ENCODE assay signal across 20 cellular contexts in the genomic region with DNA sequence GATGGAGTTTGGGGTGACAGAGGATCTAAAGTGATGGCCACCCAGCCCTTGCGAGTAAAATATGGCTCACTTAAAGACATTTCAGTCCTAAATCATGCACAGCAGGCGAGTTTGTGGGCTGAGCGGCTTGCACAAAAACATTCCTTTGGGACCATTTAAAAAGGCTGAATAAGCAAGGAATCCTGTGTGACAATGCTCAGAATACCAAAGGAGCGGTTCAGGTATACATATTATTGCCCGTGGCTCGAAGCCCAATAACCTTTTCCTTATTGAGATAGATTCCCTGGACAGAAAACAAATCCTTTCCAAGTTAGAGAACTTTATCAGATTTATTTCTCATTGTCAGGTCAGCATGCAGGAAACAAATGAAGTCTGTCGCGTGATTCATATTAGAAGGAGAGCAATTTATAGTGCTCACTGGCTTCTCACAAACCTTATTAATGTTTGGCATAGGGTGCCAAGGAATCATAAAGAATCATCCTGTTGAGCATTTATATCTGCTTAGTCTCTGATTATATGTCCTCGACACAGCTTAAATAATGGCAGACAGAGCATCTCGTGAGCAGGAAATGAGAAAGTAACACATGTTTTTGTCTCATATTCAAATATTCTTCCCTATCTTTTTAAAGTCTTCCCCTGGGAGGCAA.
DNase-seq lines count a peak whose midpoint lies in the region; ATAC-seq and TF ChIP-seq lines count a peak whose summit lies in the region.
"Had no signal": no experiment of that assay in that cellular context is flagged by ENCODE, and none has a peak within 500 bp of the region (broad histone marks: within the 10 kb centered on the region; RNA-seq: fewer than 3 reads in every experiment).

No MANE protein-coding gene starts in this region.

- no peak overlapping the region for H2AFZ ChIP-seq in trophoblast cell (ENCODE audit: insufficient read depth, low read length, poor library complexity)

- no peak overlapping the region for H3K27ac ChIP-seq in iPS-18a (ENCODE audit: low read length)
- no peak overlapping the region for H3K27ac ChIP-seq in trophoblast cell (ENCODE audit: low read depth, low read length)
- no peak overlapping the region for H3K27ac ChIP-seq in ovary
- H3K27ac ChIP-seq: Peyer's patch had no signal

- H3K14ac ChIP-seq in trophoblast cell (ENCODE audit: low read length) = no peak overlapping the region

- intact Hi-C loops in ovary (cut with DNase I) = no loop called here

- TF ChIP-seq EP300 in ovary (IDR thresholded peaks at IDR 0.05) = no peak

- no peak overlapping the region for H3K4me3 Mint-ChIP-seq in stimulated activated naive CD8-positive, alpha-beta T cell treated with anti-CD3 and anti-CD28 coated beads, Interleukin-15, amount 100 ng/mL, for 72 hours
- H3K4me3 Mint-ChIP-seq: activated naive CD8-positive, alpha-beta T cell had no signal

- H4K91ac ChIP-seq in trophoblast cell (ENCODE audit: low read depth, low read length) = no peak overlapping the region

- no peaks in the 10 kb centered on the region for H3K27me3 Mint-ChIP-seq in stimulated activated naive CD8-positive, alpha-beta T cell treated with anti-CD3 and anti-CD28 coated beads, Interleukin-15, amount 100 ng/mL, for 72 hours
- H3K27me3 Mint-ChIP-seq: activated naive CD8-positive, alpha-beta T cell had no signal

- H4K12ac ChIP-seq in trophoblast cell (ENCODE audit: low read depth, low read length) = no peak overlapping the region

- H2AK5ac ChIP-seq in trophoblast cell (ENCODE audit: low read length) = no peak overlapping the region

- peaks cover 19% of the 10 kb centered on the region for H3K4me1 ChIP-seq in iPS-18a (ENCODE audit: control insufficient read depth, low read depth, low read length)
- peaks cover 0 to 2% of the 10 kb centered on the region in 2 experiments for H3K4me1 ChIP-seq in trophoblast cell (ENCODE audit: control insufficient read depth in 1 of 2, insufficient read depth in 2 of 2, low read length in 2 of 2)
- H3K4me1 ChIP-seq in ovary (ENCODE audit: insufficient read depth) = no peaks in the 10 kb centered on the region
- H3K4me1 ChIP-seq: breast epithelium, Peyer's patch had no signal

- WGBS in trophoblast cell (ENCODE audit: extremely low coverage, insufficient coverage, insufficient read length) = no CpG with 5 or more reads among the region's 10 CpGs
- WGBS in ovary, 3 donors = 38 to 47% (median 44%) methylated on average over 10 of the region's 10 CpGs

- no peak overlapping the region for H3K18ac ChIP-seq in trophoblast cell (ENCODE audit: low read length)

- H2BK5ac ChIP-seq in trophoblast cell (ENCODE audit: low read depth, low read length, poor library complexity) = no peak overlapping the region

- no peak for ATAC-seq in stimulated activated naive CD8-positive, alpha-beta T cell treated with anti-CD3 and anti-CD28 coated beads, Interleukin-15, amount 100 ng/mL, for 72 hours
- ATAC-seq: activated CD4-positive, CD25-positive, alpha-beta regulatory T cell treated with anti-CD3 and anti-CD28 coated beads, Interleukin-2, amount 50 U/mL, for 24 hours; HCT116; left colon had no signal

- H3K9me3 Mint-ChIP-seq in stimulated activated naive CD8-positive, alpha-beta T cell treated with anti-CD3 and anti-CD28 coated beads, Interleukin-15, amount 100 ng/mL, for 72 hours = no peaks in the 10 kb centered on the region

- H4K8ac ChIP-seq in trophoblast cell (ENCODE audit: low read depth, low read length) = no peak overlapping the region

- H2BK120ac ChIP-seq in trophoblast cell (ENCODE audit: insufficient read depth, low read length, poor library complexity) = no peak overlapping the region

- H3K9ac ChIP-seq in iPS-18a (ENCODE audit: low read length) (peak overlapping the region; percentile 14), trophoblast cell (ENCODE audit: low read length) (no peak overlapping the region)

- no peaks in the 10 kb centered on the region for H3K79me1 ChIP-seq in trophoblast cell (ENCODE audit: low read length)

- no peaks in the 10 kb centered on the region for H3K36me3 ChIP-seq in iPS-18a (ENCODE audit: control insufficient read depth, low read depth, low read length)
- no peaks in the 10 kb centered on the region for H3K36me3 ChIP-seq in trophoblast cell (ENCODE audit: control insufficient read depth in 1 of 2, insufficient read depth in 2 of 2, low read length in 2 of 2)
- H3K36me3 ChIP-seq in ovary = no peaks in the 10 kb centered on the region
- H3K36me3 ChIP-seq: breast epithelium, Peyer's patch, sigmoid colon had no signal

- no peak overlapping the region for H3K4ac ChIP-seq in trophoblast cell (ENCODE audit: low read depth, low read length)

- TF ChIP-seq POLR2A in ovary (IDR thresholded peaks at IDR 0.05) = no peak

- H3K23ac ChIP-seq in trophoblast cell (ENCODE audit: low read length) = no peak overlapping the region

- DNase-seq in HCEC 1CT = peak; percentile 3
- DNase-seq in astrocyte of the hippocampus (ENCODE audit: low read depth, low spot score) = peak; percentile 76
- peak; percentile 5 to 33 for DNase-seq in trophoblast cell
- no peak for DNase-seq in ovary
- no peak for DNase-seq in activated naive CD4-positive, alpha-beta T cell treated with anti-CD3 and anti-CD28 coated beads, Interleukin-2, amount 50 U/mL, for 16 hours
- no peak for DNase-seq in AG08395 (ENCODE audit: low spot score)
- no peak for DNase-seq in stimulated activated naive CD8-positive, alpha-beta T cell treated with anti-CD3 and anti-CD28 coated beads, Interleukin-15, amount 100 ng/mL, for 72 hours
- DNase-seq: EL; left colon; NCI-H1436; NCI-H2171 treated with DMSO at 0.1 percent for 48 hours; NCI-H748 treated with DMSO at 0.1 percent for 48 hours; Peyer's patch; sigmoid colon; stimulated activated CD4-positive, alpha-beta T cell treated with anti-CD3 and anti-CD28 coated beads, Interleukin-2, amount 100 ng/mL, for 24 hours had no signal

- H3K4me2 ChIP-seq in trophoblast cell (ENCODE audit: low read length) = no peak overlapping the region

- TF ChIP-seq CTCF in ovary (IDR thresholded peaks at IDR 0.05) = no peak

- no peak overlapping the region for H2BK12ac ChIP-seq in trophoblast cell (ENCODE audit: low read length)

- no peaks in the 10 kb centered on the region for H3K79me2 ChIP-seq in trophoblast cell (ENCODE audit: control insufficient read depth, insufficient read depth, low read length, poor library complexity)

- H3K4me1 Mint-ChIP-seq in stimulated activated naive CD8-positive, alpha-beta T cell treated with anti-CD3 and anti-CD28 coated beads, Interleukin-15, amount 100 ng/mL, for 72 hours = no peaks in the 10 kb centered on the region

- H3K9me3 ChIP-seq in iPS-18a (ENCODE audit: control insufficient read depth, low read depth, low read length) = no peaks in the 10 kb centered on the region
- no peaks in the 10 kb centered on the region for H3K9me3 ChIP-seq in trophoblast cell (ENCODE audit: insufficient read depth, low read depth, low read length)
- no peaks in the 10 kb centered on the region for H3K9me3 ChIP-seq in ovary
- H3K9me3 ChIP-seq: breast epithelium, Peyer's patch had no signal

- H3K27me3 ChIP-seq in iPS-18a (ENCODE audit: control insufficient read depth, insufficient read depth, low read length) (no peaks in the 10 kb centered on the region), trophoblast cell (ENCODE audit: insufficient read depth, low read length) (no peaks in the 10 kb centered on the region), ovary (no peaks in the 10 kb centered on the region)
- H3K27me3 ChIP-seq: breast epithelium, Peyer's patch, sigmoid colon had no signal

- no peak overlapping the region for H3K27ac Mint-ChIP-seq in stimulated activated naive CD8-positive, alpha-beta T cell treated with anti-CD3 and anti-CD28 coated beads, Interleukin-15, amount 100 ng/mL, for 72 hours
- H3K27ac Mint-ChIP-seq: activated naive CD8-positive, alpha-beta T cell had no signal

- H3K4me3 ChIP-seq in iPS-18a (ENCODE audit: low read length) = peak overlapping the region; percentile 13
- H3K4me3 ChIP-seq in trophoblast cell (ENCODE audit: low read depth, low read length) = no peak overlapping the region
- H3K4me3 ChIP-seq in ovary = no peak overlapping the region
- H3K4me3 ChIP-seq: Peyer's patch had no signal

Comparison
In these comparisons a context has a peak if more than half of its experiments do, and no peak if none do; other contexts are left out.
1. DNase-seq: peak in HCEC 1CT (single experiment), astrocyte of the hippocampus (single experiment) and trophoblast cell (2 of 2); none in ovary (0 of 5), activated naive CD4-positive, alpha-beta T cell treated with anti-CD3 and anti-CD28 coated beads, Interleukin-2, amount 50 U/mL, for 16 hours (single experiment), AG08395 (single experiment) and stimulated activated naive CD8-positive, alpha-beta T cell treated with anti-CD3 and anti-CD28 coated beads, Interleukin-15, amount 100 ng/mL, for 72 hours (0 of 2).